Comparison of ENCODE assay signal across 1 cellular context in the genomic region with DNA sequence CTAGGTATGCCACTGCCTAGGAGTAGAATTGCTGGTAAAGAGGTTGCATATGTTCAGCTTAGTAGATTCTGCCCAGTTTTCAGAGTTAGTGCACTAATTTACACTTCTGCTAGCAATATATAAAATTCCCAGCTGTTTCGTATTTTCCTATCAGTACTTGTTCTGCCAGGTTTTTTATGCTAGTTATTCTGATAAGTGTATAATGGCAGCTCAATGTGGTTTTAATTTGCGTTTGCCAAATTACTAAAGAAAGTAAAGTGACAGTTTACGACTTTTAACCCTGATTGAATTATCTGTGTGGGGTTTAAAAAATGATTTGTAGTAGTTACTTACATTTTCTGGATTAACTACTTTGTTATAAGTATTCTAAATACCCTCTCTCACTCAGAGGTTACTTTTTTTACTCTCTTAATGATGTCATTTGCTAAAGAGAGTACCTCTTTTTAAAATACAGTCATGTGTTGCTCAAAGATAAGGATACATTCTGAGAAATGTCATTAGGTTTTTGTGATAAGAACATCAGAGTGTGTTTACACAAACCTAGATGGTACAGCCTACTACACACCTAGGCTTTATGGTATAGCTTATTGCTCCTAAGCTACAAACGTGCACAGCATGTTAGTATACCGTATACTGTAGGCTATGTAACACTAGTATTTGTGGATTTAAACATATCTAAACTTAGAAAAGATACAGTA.
TF ChIP-seq lines count a peak whose summit lies in the region.

No MANE protein-coding gene starts in this region.

TF ChIP-seq in K562, 482 proteins besides CTCF, POLR2A, EP300 and RAD21 (continued from another document and continues in another):
- TF ChIP-seq, protein P1, sequence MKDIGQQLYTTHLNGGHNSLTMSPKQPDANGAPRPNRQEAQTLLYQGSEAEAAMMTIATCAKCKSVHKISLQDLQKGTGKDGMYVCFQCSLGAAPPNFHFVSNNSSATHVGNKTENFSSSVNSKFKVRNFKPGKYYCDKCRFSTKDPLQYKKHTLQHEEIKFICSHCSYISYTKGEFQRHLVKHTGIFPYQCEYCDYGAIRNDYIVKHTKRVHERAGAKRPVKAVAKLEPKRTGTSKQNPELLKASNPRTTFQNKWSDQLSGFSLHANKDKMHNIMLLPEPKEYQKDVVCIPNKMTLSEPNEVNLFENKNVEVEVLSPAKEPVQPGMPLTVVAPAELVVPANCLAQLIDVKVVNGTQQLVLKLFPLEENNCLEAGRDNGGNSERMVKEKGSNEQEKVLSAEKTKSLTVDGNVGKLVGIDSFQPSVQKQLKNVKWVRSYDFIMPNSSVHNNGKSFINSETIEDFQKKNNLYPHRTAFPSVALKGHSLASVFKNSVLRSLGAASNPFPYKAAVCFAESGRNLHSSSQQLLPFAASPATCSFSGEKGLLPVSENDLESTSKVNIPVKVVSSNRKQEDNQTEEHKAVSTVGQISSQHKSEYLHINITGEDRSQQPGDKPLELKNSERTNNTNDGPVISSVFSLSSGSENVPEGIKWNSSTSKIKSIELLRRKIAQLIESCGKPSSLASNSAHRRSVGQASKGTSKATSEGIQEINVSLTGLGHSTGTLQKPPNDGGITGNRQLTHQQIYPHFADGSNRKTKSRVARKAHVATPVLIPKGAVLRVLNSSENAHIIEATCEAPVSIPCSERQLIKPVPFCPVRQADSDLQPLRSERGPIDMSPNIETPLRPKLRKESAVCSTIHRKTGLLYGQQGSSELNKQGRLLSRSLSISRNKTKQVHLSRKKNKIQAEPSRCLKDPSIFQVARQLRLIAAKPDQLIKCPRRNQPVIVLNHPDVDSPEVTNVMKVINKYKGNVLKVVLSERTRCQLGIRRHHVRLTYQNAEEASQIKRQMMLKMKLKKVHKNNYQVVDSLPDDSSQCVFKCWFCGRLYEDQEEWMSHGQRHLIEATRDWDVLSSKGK (CRISPR knock-in tag; IDR thresholded peaks at IDR 0.05): no peak
- TF ChIP-seq NCOA4 (IDR thresholded peaks at IDR 0.05; ENCODE audit: partially characterized antibody) (no peak), GTF2A2 (tag; IDR thresholded peaks at IDR 0.05) (no peak), GATAD2A (IDR thresholded peaks at IDR 0.05) (no peak), MEF2A (IDR thresholded peaks at IDR 0.05; ENCODE audit: control insufficient read depth, low read depth, low read length) (peak; percentile 92), RUNX1 (IDR thresholded peaks at IDR 0.05; ENCODE audit: low read depth) (no peak), ZNF143 (CRISPR knock-in tag; IDR thresholded peaks at IDR 0.05) (no peak), U2AF1 (optimal IDR thresholded peaks at IDR 0.05; ENCODE audit: low read depth, low read length) (no peak), ZNF780A (CRISPR knock-in tag; IDR thresholded peaks at IDR 0.05) (no peak), RBM39 (optimal IDR thresholded peaks at IDR 0.05; ENCODE audit: low read depth, low read length) (no peak), ZNF699 (CRISPR knock-in tag; IDR thresholded peaks at IDR 0.05; ENCODE audit: insufficient replicate concordance) (no peak), JUND (IDR thresholded peaks at IDR 0.05; ENCODE audit: borderline replicate concordance, low read depth, low read length) (peak; percentile 83), JUND (tag; IDR thresholded peaks at IDR 0.05; ENCODE audit: borderline replicate concordance, low read depth, low read length) (peak; percentile 78; the same call in 2 of the 3 replicates), SAFB (IDR thresholded peaks at IDR 0.05; ENCODE audit: borderline replicate concordance, low read depth, low read length) (no peak), HDAC3 (IDR thresholded peaks at IDR 0.05; ENCODE audit: borderline replicate concordance, partially characterized antibody) (peak; percentile 70), RBBP5 (IDR thresholded peaks at IDR 0.05; ENCODE audit: borderline replicate concordance, insufficient read depth, low read length, poor library complexity, severe bottlenecking) (no peak), HCFC1 (IDR thresholded peaks at IDR 0.05; ENCODE audit: low read depth, low read length) (no peak), PTTG1 (tag; IDR thresholded peaks at IDR 0.05; ENCODE audit: low read depth) (no peak), FOXA3 (CRISPR knock-in tag; conservative IDR thresholded peaks at IDR 0.05 in 1 of 2, IDR thresholded peaks at IDR 0.05 in 1 of 2) (peak in 1 of 2 experiments; percentile 74; a peak in 2 of 4 replicates), ZNF134 (CRISPR knock-in tag; conservative IDR thresholded peaks at IDR 0.05) (no peak), STAT5B (CRISPR knock-in tag; IDR thresholded peaks at IDR 0.05) (no peak), MCM7 (IDR thresholded peaks at IDR 0.05) (no peak), CBX5 (IDR thresholded peaks at IDR 0.05; ENCODE audit: borderline replicate concordance, low read depth) (no peak), CCNT2 (IDR thresholded peaks at IDR 0.05; ENCODE audit: borderline replicate concordance, extremely low read depth, insufficient read length, low read depth, low read length) (no peak), TBL1XR1 (IDR thresholded peaks at IDR 0.05; ENCODE audit: low read length in 2 of 2) (peak in 1 of 2 experiments; percentile 15; a peak in 1 of 4 replicates), SMAD4 (CRISPR knock-in tag; conservative IDR thresholded peaks at IDR 0.05) (no peak), FOSL1 (tag; conservative IDR thresholded peaks at IDR 0.05) (no peak), ZNF764 (CRISPR knock-in tag; IDR thresholded peaks at IDR 0.05; ENCODE audit: low read depth) (no peak), SLC30A9 (CRISPR knock-in tag; IDR thresholded peaks at IDR 0.05) (no peak)
- TF ChIP-seq, protein P2, sequence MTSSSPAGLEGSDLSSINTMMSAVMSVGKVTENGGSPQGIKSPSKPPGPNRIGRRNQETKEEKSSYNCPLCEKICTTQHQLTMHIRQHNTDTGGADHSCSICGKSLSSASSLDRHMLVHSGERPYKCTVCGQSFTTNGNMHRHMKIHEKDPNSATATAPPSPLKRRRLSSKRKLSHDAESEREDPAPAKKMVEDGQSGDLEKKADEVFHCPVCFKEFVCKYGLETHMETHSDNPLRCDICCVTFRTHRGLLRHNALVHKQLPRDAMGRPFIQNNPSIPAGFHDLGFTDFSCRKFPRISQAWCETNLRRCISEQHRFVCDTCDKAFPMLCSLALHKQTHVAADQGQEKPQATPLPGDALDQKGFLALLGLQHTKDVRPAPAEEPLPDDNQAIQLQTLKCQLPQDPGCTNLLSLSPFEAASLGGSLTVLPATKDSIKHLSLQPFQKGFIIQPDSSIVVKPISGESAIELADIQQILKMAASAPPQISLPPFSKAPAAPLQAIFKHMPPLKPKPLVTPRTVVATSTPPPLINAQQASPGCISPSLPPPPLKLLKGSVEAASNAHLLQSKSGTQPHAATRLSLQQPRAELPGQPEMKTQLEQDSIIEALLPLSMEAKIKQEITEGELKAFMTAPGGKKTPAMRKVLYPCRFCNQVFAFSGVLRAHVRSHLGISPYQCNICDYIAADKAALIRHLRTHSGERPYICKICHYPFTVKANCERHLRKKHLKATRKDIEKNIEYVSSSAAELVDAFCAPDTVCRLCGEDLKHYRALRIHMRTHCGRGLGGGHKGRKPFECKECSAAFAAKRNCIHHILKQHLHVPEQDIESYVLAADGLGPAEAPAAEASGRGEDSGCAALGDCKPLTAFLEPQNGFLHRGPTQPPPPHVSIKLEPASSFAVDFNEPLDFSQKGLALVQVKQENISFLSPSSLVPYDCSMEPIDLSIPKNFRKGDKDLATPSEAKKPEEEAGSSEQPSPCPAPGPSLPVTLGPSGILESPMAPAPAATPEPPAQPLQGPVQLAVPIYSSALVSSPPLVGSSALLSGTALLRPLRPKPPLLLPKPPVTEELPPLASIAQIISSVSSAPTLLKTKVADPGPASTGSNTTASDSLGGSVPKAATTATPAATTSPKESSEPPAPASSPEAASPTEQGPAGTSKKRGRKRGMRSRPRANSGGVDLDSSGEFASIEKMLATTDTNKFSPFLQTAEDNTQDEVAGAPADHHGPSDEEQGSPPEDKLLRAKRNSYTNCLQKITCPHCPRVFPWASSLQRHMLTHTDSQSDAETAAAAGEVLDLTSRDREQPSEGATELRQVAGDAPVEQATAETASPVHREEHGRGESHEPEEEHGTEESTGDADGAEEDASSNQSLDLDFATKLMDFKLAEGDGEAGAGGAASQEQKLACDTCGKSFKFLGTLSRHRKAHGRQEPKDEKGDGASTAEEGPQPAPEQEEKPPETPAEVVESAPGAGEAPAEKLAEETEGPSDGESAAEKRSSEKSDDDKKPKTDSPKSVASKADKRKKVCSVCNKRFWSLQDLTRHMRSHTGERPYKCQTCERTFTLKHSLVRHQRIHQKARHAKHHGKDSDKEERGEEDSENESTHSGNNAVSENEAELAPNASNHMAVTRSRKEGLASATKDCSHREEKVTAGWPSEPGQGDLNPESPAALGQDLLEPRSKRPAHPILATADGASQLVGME (CRISPR knock-in tag; IDR thresholded peaks at IDR 0.05): no peak
- TF ChIP-seq, protein P3, sequence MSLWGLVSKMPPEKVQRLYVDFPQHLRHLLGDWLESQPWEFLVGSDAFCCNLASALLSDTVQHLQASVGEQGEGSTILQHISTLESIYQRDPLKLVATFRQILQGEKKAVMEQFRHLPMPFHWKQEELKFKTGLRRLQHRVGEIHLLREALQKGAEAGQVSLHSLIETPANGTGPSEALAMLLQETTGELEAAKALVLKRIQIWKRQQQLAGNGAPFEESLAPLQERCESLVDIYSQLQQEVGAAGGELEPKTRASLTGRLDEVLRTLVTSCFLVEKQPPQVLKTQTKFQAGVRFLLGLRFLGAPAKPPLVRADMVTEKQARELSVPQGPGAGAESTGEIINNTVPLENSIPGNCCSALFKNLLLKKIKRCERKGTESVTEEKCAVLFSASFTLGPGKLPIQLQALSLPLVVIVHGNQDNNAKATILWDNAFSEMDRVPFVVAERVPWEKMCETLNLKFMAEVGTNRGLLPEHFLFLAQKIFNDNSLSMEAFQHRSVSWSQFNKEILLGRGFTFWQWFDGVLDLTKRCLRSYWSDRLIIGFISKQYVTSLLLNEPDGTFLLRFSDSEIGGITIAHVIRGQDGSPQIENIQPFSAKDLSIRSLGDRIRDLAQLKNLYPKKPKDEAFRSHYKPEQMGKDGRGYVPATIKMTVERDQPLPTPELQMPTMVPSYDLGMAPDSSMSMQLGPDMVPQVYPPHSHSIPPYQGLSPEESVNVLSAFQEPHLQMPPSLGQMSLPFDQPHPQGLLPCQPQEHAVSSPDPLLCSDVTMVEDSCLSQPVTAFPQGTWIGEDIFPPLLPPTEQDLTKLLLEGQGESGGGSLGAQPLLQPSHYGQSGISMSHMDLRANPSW (CRISPR knock-in tag; IDR thresholded peaks at IDR 0.05): no peak
- TF ChIP-seq, protein P4, sequence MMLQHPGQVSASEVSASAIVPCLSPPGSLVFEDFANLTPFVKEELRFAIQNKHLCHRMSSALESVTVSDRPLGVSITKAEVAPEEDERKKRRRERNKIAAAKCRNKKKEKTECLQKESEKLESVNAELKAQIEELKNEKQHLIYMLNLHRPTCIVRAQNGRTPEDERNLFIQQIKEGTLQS (IDR thresholded peaks at IDR 0.05): peak; percentile 87
- TF ChIP-seq, protein P4 (CRISPR knock-in tag; conservative IDR thresholded peaks at IDR 0.05): no peak
- TF ChIP-seq, protein P5, sequence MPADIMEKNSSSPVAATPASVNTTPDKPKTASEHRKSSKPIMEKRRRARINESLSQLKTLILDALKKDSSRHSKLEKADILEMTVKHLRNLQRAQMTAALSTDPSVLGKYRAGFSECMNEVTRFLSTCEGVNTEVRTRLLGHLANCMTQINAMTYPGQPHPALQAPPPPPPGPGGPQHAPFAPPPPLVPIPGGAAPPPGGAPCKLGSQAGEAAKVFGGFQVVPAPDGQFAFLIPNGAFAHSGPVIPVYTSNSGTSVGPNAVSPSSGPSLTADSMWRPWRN (IDR thresholded peaks at IDR 0.05; ENCODE audit: low read depth): no peak
- TF ChIP-seq, protein P6, sequence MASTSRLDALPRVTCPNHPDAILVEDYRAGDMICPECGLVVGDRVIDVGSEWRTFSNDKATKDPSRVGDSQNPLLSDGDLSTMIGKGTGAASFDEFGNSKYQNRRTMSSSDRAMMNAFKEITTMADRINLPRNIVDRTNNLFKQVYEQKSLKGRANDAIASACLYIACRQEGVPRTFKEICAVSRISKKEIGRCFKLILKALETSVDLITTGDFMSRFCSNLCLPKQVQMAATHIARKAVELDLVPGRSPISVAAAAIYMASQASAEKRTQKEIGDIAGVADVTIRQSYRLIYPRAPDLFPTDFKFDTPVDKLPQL (IDR thresholded peaks at IDR 0.05; ENCODE audit: extremely low read depth, insufficient read length): no peak
- TF ChIP-seq, protein P7, sequence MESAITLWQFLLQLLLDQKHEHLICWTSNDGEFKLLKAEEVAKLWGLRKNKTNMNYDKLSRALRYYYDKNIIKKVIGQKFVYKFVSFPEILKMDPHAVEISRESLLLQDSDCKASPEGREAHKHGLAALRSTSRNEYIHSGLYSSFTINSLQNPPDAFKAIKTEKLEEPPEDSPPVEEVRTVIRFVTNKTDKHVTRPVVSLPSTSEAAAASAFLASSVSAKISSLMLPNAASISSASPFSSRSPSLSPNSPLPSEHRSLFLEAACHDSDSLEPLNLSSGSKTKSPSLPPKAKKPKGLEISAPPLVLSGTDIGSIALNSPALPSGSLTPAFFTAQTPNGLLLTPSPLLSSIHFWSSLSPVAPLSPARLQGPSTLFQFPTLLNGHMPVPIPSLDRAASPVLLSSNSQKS (CRISPR knock-in tag; IDR thresholded peaks at IDR 0.05): no peak
- TF ChIP-seq, protein P8, sequence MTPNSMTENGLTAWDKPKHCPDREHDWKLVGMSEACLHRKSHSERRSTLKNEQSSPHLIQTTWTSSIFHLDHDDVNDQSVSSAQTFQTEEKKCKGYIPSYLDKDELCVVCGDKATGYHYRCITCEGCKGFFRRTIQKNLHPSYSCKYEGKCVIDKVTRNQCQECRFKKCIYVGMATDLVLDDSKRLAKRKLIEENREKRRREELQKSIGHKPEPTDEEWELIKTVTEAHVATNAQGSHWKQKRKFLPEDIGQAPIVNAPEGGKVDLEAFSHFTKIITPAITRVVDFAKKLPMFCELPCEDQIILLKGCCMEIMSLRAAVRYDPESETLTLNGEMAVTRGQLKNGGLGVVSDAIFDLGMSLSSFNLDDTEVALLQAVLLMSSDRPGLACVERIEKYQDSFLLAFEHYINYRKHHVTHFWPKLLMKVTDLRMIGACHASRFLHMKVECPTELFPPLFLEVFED (CRISPR knock-in tag; conservative IDR thresholded peaks at IDR 0.05): no peak
- TF ChIP-seq, protein P9, sequence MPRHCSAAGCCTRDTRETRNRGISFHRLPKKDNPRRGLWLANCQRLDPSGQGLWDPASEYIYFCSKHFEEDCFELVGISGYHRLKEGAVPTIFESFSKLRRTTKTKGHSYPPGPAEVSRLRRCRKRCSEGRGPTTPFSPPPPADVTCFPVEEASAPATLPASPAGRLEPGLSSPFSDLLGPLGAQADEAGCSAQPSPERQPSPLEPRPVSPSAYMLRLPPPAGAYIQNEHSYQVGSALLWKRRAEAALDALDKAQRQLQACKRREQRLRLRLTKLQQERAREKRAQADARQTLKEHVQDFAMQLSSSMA (CRISPR knock-in tag; IDR thresholded peaks at IDR 0.05): no peak
- TF ChIP-seq, protein P10, sequence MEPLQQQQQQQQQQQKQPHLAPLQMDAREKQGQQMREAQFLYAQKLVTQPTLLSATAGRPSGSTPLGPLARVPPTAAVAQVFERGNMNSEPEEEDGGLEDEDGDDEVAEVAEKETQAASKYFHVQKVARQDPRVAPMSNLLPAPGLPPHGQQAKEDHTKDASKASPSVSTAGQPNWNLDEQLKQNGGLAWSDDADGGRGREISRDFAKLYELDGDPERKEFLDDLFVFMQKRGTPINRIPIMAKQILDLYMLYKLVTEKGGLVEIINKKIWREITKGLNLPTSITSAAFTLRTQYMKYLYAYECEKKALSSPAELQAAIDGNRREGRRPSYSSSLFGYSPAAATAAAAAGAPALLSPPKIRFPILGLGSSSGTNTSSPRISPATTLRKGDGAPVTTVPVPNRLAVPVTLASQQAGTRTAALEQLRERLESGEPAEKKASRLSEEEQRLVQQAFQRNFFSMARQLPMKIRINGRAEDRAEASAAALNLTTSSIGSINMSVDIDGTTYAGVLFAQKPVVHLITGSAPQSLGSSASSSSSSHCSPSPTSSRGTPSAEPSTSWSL (CRISPR knock-in tag; IDR thresholded peaks at IDR 0.05; ENCODE audit: borderline replicate concordance): no peak
